ENCODE assay signal across 21 cellular contexts in the genomic region with DNA sequence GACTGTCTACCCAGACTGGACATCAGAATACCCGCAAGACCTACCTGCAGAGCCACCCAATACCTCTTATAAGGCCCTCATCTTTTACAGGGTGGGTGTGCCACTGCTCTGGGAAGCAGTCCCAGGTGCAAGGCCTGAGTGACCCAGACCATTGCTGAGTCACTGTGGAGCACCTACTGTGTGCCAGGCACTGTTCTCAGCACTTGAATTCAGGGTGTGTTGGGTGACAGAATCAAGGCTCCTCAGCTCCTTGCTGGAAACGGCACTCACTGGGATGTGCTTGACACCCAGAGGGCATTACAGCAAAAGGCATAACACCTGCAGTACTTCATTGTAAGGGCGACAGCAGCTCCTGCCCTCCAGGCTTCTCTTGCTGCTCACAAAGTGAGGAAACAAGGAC. TPM values are rescaled to one million over a fixed set of nuclear protein-coding genes. Genes with fewer than 3 reads are reported as not detected.
DNase-seq lines count a peak whose midpoint lies in the region; TF ChIP-seq lines count a peak whose summit lies in the region.
"Had no signal": no experiment of that assay in that cellular context is flagged by ENCODE, and none has a peak within 500 bp of the region (broad histone marks: within the 10 kb centered on the region; RNA-seq: fewer than 3 reads in every experiment).

No MANE protein-coding gene starts in this region.

- no peak overlapping the region for H3K4me3 ChIP-seq in right atrium auricular region
- H3K4me3 ChIP-seq in skeletal muscle tissue (ENCODE audit: low read length in 3 of 3), result peak overlapping the region in 1 of 3 donors; percentile 11

- no peak for TF ChIP-seq CTCF in right atrium auricular region (IDR thresholded peaks at IDR 0.05)

- no peaks in the 10 kb centered on the region for H3K36me3 ChIP-seq in right atrium auricular region
- H3K36me3 ChIP-seq in skeletal muscle tissue (ENCODE audit: control insufficient read depth in 3 of 3, insufficient read depth in 3 of 3, low read length in 3 of 3), result no peaks in the 10 kb centered on the region

- no peaks in the 10 kb centered on the region for H3K9me3 ChIP-seq in right atrium auricular region
- H3K9me3 ChIP-seq in skeletal muscle tissue (ENCODE audit: control insufficient read depth in 3 of 3, low read length in 3 of 3), result no peaks in the 10 kb centered on the region

- H3K9ac ChIP-seq in skeletal muscle tissue (ENCODE audit: low read depth in 1 of 3, low read length in 3 of 3), result peak overlapping the region; percentile 28 to 51 (median 41)

- no peaks in the 10 kb centered on the region for H3K27me3 ChIP-seq in right atrium auricular region
- peaks cover 0 to 2% (median 0%) of the 10 kb centered on the region in 3 donors for H3K27me3 ChIP-seq in skeletal muscle tissue (ENCODE audit: control insufficient read depth in 3 of 3, insufficient read depth in 3 of 3, low read length in 3 of 3)

- H3K4me1 ChIP-seq in right atrium auricular region, result peaks cover 0 to 30% of the 10 kb centered on the region in 2 donors
- peaks cover 45 to 62% (median 53%) of the 10 kb centered on the region in 3 donors for H3K4me1 ChIP-seq in skeletal muscle tissue (ENCODE audit: control insufficient read depth in 3 of 3, insufficient read depth in 3 of 3, low read length in 3 of 3)

- DNase-seq in activated effector memory CD4-positive, alpha-beta T cell treated with anti-CD3 and anti-CD28 coated beads, Interleukin-2, amount 50 U/mL, for 16 hours, result peak; percentile 51
- DNase-seq in activated effector memory CD4-positive, alpha-beta T cell treated with Interleukin-2 at 50 U/mL for 16 hours, result no peak
- DNase-seq in H4 (ENCODE audit: low spot score) (peak; percentile 11), right atrium auricular region (ENCODE audit: low spot score) (peak; percentile 57), AG20443 (ENCODE audit: low spot score) (no peak), iPS-NIHi11 (ENCODE audit: low spot score) (no peak)
- DNase-seq: 8988T, ACHN, Calu3, DMS79 treated with DMSO at 0.1 percent for 48 hours, GF-D8, KBM-7, NCI-H1105 treated with DMSO at 0.1 percent for 48 hours, NCI-H146, NCI-H1930, NCI-H2107, NCI-H524, NCI-H82, RPMI8226, SHP77 treated with DMSO at 0.1 percent for 48 hours had no signal

- H3K27ac ChIP-seq in right atrium auricular region, result peak overlapping the region; percentile 64 to 95
- peak overlapping the region; percentile 96 for H3K27ac ChIP-seq in skeletal muscle tissue (ENCODE audit: low read depth, low read length)

RNA-seq across cellular contexts. Expression of gene CAMK2B, which starts 7.1 kb away (rescaled TPM):
- 0.06 TPM in 1 of 2 replicates, not detected in the other for total RNA-seq in H4 (2014; rRNA removed; shearing (Covaris generic))
- total RNA-seq in right atrium auricular region (10 to 100 TPM; 79.9 to 84.7 TPM), skeletal muscle tissue (4.7 TPM)
- total RNA-seq: Calu3 had no signal

Comparison
In these comparisons a context has a peak if more than half of its experiments do, and no peak if none do; other contexts are left out.
1. DNase-seq: peak in activated effector memory CD4-positive, alpha-beta T cell treated with anti-CD3 and anti-CD28 coated beads, Interleukin-2, amount 50 U/mL, for 16 hours (single experiment), H4 (single experiment) and right atrium auricular region (single experiment); none in activated effector memory CD4-positive, alpha-beta T cell treated with Interleukin-2 at 50 U/mL for 16 hours (single experiment), AG20443 (single experiment) and iPS-NIHi11 (single experiment).
2. RNA of gene CAMK2B, which starts 7.1 kb away (total RNA-seq): 79.9 to 84.7 TPM in right atrium auricular region; 4.7 TPM in skeletal muscle tissue (single experiment) and 0.06 TPM in H4; every median in the first group is over 10 times any median in the second.